15 cellular contexts compared by ENCODE assay signal in genomic region chr12:121504505-121504904, GRCh38.
DNase-seq lines count a peak whose midpoint lies in the region; ATAC-seq and TF ChIP-seq lines count a peak whose summit lies in the region.
"Had no signal": no experiment of that assay in that cellular context is flagged by ENCODE, and none has a peak within 500 bp of the region (broad histone marks: within the 10 kb centered on the region; RNA-seq: fewer than 3 reads in every experiment).

No MANE protein-coding gene starts in this region.

- peaks cover 8% of the 10 kb centered on the region for H3K36me3 ChIP-seq in CD8-positive, alpha-beta T cell (ENCODE audit: insufficient read depth, low read length)

- intact Hi-C loops in CD8-positive, alpha-beta T cell (cut with DNase I, micrococcal nuclease): loop anchor here in 1 of 2 experiments (5.0 kb wide), 1 partner anchor 53 kb away; no protein-coding TSS in a partner anchor

- H3K27ac ChIP-seq in CD8-positive, alpha-beta T cell (ENCODE audit: low read depth, low read length): no peak overlapping the region

- CTCF ChIA-PET in CD8-positive, alpha-beta T cell (lab: Charles Lee): interaction anchor here (1.2 to 12.6 kb wide), 2 partner anchors 17 to 166 kb away, joined by 3 to 85 read pairs; partner anchors contain the start of gene MORN3

- no peaks in the 10 kb centered on the region for H3K27me3 ChIP-seq in CD8-positive, alpha-beta T cell (ENCODE audit: insufficient read depth, low read length)

- no peaks in the 10 kb centered on the region for H3K27me3 Mint-ChIP-seq in CD8-positive, alpha-beta T cell (ENCODE audit: low read depth)
- no peaks in the 10 kb centered on the region for H3K27me3 Mint-ChIP-seq in T-helper 17 cell
- H3K27me3 Mint-ChIP-seq in central memory CD8-positive, alpha-beta T cell: no peaks in the 10 kb centered on the region
- H3K27me3 Mint-ChIP-seq: CD4-positive, alpha-beta memory T cell had no signal

- POLR2A ChIA-PET in CD8-positive, alpha-beta T cell (lab: Charles Lee): no interaction called here

- no peak overlapping the region for H3K4me3 Mint-ChIP-seq in CD8-positive, alpha-beta T cell
- H3K4me3 Mint-ChIP-seq in T-helper 17 cell: no peak overlapping the region
- no peak overlapping the region for H3K4me3 Mint-ChIP-seq in central memory CD8-positive, alpha-beta T cell
- no peak overlapping the region for H3K4me3 Mint-ChIP-seq in stimulated activated effector memory CD8-positive, alpha-beta T cell treated with anti-CD3 and anti-CD28 coated beads, Interleukin-12 subunit alpha, Interleukin-12 subunit beta, amount 100 ng/mL, for 72 hours
- H3K4me3 Mint-ChIP-seq: CD4-positive, alpha-beta memory T cell; HFFc6 had no signal

- TF ChIP-seq CTCF in CD8-positive, alpha-beta T cell (IDR thresholded peaks at IDR 0.05): no peak

- peaks cover 13% of the 10 kb centered on the region for H3K4me1 ChIP-seq in CD8-positive, alpha-beta T cell (ENCODE audit: insufficient read depth, low read length)
- H3K4me1 ChIP-seq: Caco-2 had no signal

- ATAC-seq in CD8-positive, alpha-beta T cell: no peak
- ATAC-seq in T-helper 17 cell: no peak
- ATAC-seq in central memory CD8-positive, alpha-beta T cell (replicated peaks; ENCODE audit: extremely low read depth, poor library complexity, severe bottlenecking): no peak
- ATAC-seq in stimulated activated effector memory CD8-positive, alpha-beta T cell treated with anti-CD3 and anti-CD28 coated beads, Interleukin-12 subunit alpha, Interleukin-12 subunit beta, amount 100 ng/mL, for 72 hours: no peak

- peak overlapping the region; percentile 18 for H3K27ac Mint-ChIP-seq in CD8-positive, alpha-beta T cell
- peak overlapping the region; percentile 68 for H3K27ac Mint-ChIP-seq in T-helper 17 cell
- peak overlapping the region; percentile 59 for H3K27ac Mint-ChIP-seq in central memory CD8-positive, alpha-beta T cell (ENCODE audit: low read depth)
- H3K27ac Mint-ChIP-seq in stimulated activated effector memory CD8-positive, alpha-beta T cell treated with anti-CD3 and anti-CD28 coated beads, Interleukin-12 subunit alpha, Interleukin-12 subunit beta, amount 100 ng/mL, for 72 hours: peak overlapping the region; percentile 72
- H3K27ac Mint-ChIP-seq: HFFc6 had no signal

- no peaks in the 10 kb centered on the region for H3K9me3 Mint-ChIP-seq in CD8-positive, alpha-beta T cell
- H3K9me3 Mint-ChIP-seq in central memory CD8-positive, alpha-beta T cell: no peaks in the 10 kb centered on the region
- H3K9me3 Mint-ChIP-seq in stimulated activated effector memory CD8-positive, alpha-beta T cell treated with anti-CD3 and anti-CD28 coated beads, Interleukin-12 subunit alpha, Interleukin-12 subunit beta, amount 100 ng/mL, for 72 hours: no peaks in the 10 kb centered on the region
- H3K9me3 Mint-ChIP-seq: CD4-positive, alpha-beta memory T cell; HFFc6 had no signal

- H3K4me3 ChIP-seq in CD8-positive, alpha-beta T cell (ENCODE audit: low read depth, low read length): no peak overlapping the region
- H3K4me3 ChIP-seq: HAP-1 had no signal

- peaks cover 54% of the 10 kb centered on the region for H3K36me3 Mint-ChIP-seq in CD8-positive, alpha-beta T cell
- H3K36me3 Mint-ChIP-seq in T-helper 17 cell (ENCODE audit: low read depth): no peaks in the 10 kb centered on the region
- H3K36me3 Mint-ChIP-seq in central memory CD8-positive, alpha-beta T cell (ENCODE audit: insufficient read depth): peaks cover 27% of the 10 kb centered on the region
- peaks cover 66% of the 10 kb centered on the region for H3K36me3 Mint-ChIP-seq in stimulated activated effector memory CD8-positive, alpha-beta T cell treated with anti-CD3 and anti-CD28 coated beads, Interleukin-12 subunit alpha, Interleukin-12 subunit beta, amount 100 ng/mL, for 72 hours

- H3K9me3 ChIP-seq in CD8-positive, alpha-beta T cell (ENCODE audit: low read length): no peaks in the 10 kb centered on the region
- no peaks in the 10 kb centered on the region for H3K9me3 ChIP-seq in T-helper 17 cell (ENCODE audit: control insufficient read depth, low read length, poor library complexity, severe bottlenecking)
- H3K9me3 ChIP-seq: Caco-2, HAP-1 had no signal

- DNase-seq in CD8-positive, alpha-beta T cell: no peak
- DNase-seq in T-helper 17 cell: no peak
- no peak for DNase-seq in central memory CD8-positive, alpha-beta T cell (ENCODE audit: low spot score in 2 of 2)
- DNase-seq in stimulated activated effector memory CD8-positive, alpha-beta T cell treated with anti-CD3 and anti-CD28 coated beads, Interleukin-12 subunit alpha, Interleukin-12 subunit beta, amount 100 ng/mL, for 72 hours (ENCODE audit: low spot score in 2 of 2): no peak
- DNase-seq in NOMO-1 treated with dmso at 0.1 percent for 144 hours (lab: John Stamatoyannopoulos, UW; ENCODE audit: unreplicated experiment): no peak
- no peak for DNase-seq in SIG-M5 treated with dmso at 0.1 percent for 504 hours (lab: John Stamatoyannopoulos, UW; ENCODE audit: unreplicated experiment)
- no peak for DNase-seq in HT-29 (ENCODE audit: low spot score)
- DNase-seq: C1 segment of cervical spinal cord; Caco-2; CD4-positive, alpha-beta memory T cell; DMS153; DND-41; GOT3; HFFc6 had no signal

- peaks cover 8% of the 10 kb centered on the region for H3K4me1 Mint-ChIP-seq in CD8-positive, alpha-beta T cell (ENCODE audit: low read depth)
- peaks cover 4% of the 10 kb centered on the region for H3K4me1 Mint-ChIP-seq in T-helper 17 cell
- H3K4me1 Mint-ChIP-seq in central memory CD8-positive, alpha-beta T cell: peaks cover 14% of the 10 kb centered on the region
- peaks cover 19% of the 10 kb centered on the region for H3K4me1 Mint-ChIP-seq in stimulated activated effector memory CD8-positive, alpha-beta T cell treated with anti-CD3 and anti-CD28 coated beads, Interleukin-12 subunit alpha, Interleukin-12 subunit beta, amount 100 ng/mL, for 72 hours

Comparison
In these comparisons a context has a peak if more than half of its experiments do, and no peak if none do; other contexts are left out.
1. H3K27ac Mint-ChIP-seq: peak in every context shown above with its lines; median percentile 72 in stimulated activated effector memory CD8-positive, alpha-beta T cell treated with anti-CD3 and anti-CD28 coated beads, Interleukin-12 subunit alpha, Interleukin-12 subunit beta, amount 100 ng/mL, for 72 hours; 68 in T-helper 17 cell; 59 in central memory CD8-positive, alpha-beta T cell; 18 in CD8-positive, alpha-beta T cell.